Comparison of ENCODE assay signal across 1 cellular context in genomic region chr10:31644931-31645633, GRCh38.
A peak's percentile ranks its signal among the peaks of the same experiment; 100 is the strongest.
TF ChIP-seq lines count a peak whose summit lies in the region.

No MANE protein-coding gene starts in this region.

TF ChIP-seq in IMR-90, 13 proteins besides CTCF, POLR2A, EP300 and RAD21 (continued from another document):
- no peak for TF ChIP-seq ELK1 (IDR thresholded peaks at IDR 0.05; ENCODE audit: borderline replicate concordance, low read depth, low read length)
- TF ChIP-seq USF2 (IDR thresholded peaks at IDR 0.05; ENCODE audit: low read depth, low read length) = peak; percentile 43; the same call in 1 of the 2 replicates
